19 cellular contexts compared by ENCODE assay signal in genomic region chr21:46202592-46203202, GRCh38. TPM values are rescaled to one million over a fixed set of nuclear protein-coding genes. Genes with fewer than 3 reads are reported as not detected.
A peak's percentile ranks its signal among the peaks of the same experiment; 100 is the strongest.
DNase-seq lines count a peak whose midpoint lies in the region; ATAC-seq, FAIRE-seq and TF ChIP-seq lines count a peak whose summit lies in the region.
"Had no signal": no experiment of that assay in that cellular context is flagged by ENCODE, and none has a peak within 500 bp of the region (broad histone marks: within the 10 kb centered on the region; RNA-seq: fewer than 3 reads in every experiment).

No MANE protein-coding gene starts in this region.

- no peak overlapping the region for H3K4me3 Mint-ChIP-seq in stimulated activated effector memory CD8-positive, alpha-beta T cell treated with anti-CD3 and anti-CD28 coated beads, Interleukin-12 subunit alpha, Interleukin-12 subunit beta, amount 100 ng/mL, for 72 hours
- H3K4me3 Mint-ChIP-seq: CD4-positive, alpha-beta T cell; memory B cell had no signal

- no peaks in the 10 kb centered on the region for H3K79me2 ChIP-seq in SK-N-SH (ENCODE audit: insufficient read depth)

- H2AFZ ChIP-seq in SK-N-SH (ENCODE audit: low read depth), result no peak overlapping the region

- peak overlapping the region; percentile 73 for H3K27ac Mint-ChIP-seq in stimulated activated effector memory CD8-positive, alpha-beta T cell treated with anti-CD3 and anti-CD28 coated beads, Interleukin-12 subunit alpha, Interleukin-12 subunit beta, amount 100 ng/mL, for 72 hours
- H3K27ac Mint-ChIP-seq: CD4-positive, alpha-beta T cell; memory B cell had no signal

- H3K4me1 Mint-ChIP-seq in stimulated activated effector memory CD8-positive, alpha-beta T cell treated with anti-CD3 and anti-CD28 coated beads, Interleukin-12 subunit alpha, Interleukin-12 subunit beta, amount 100 ng/mL, for 72 hours, result no peaks in the 10 kb centered on the region
- H3K4me1 Mint-ChIP-seq: memory B cell had no signal

- H3K4me3 ChIP-seq in SK-N-SH (ENCODE audit: low read depth in 2 of 2, low read length in 1 of 2), result no peak overlapping the region
- no peak overlapping the region for H3K4me3 ChIP-seq in small intestine (ENCODE audit: low read depth in 1 of 2, low read length in 2 of 2)
- H3K4me3 ChIP-seq: thyroid gland had no signal

- H3K36me3 Mint-ChIP-seq in stimulated activated effector memory CD8-positive, alpha-beta T cell treated with anti-CD3 and anti-CD28 coated beads, Interleukin-12 subunit alpha, Interleukin-12 subunit beta, amount 100 ng/mL, for 72 hours, result peaks cover 49% of the 10 kb centered on the region

- no peaks in the 10 kb centered on the region for H4K20me1 ChIP-seq in SK-N-SH (ENCODE audit: insufficient read depth)

- no peak overlapping the region for H3K27ac ChIP-seq in SK-N-SH (ENCODE audit: low read depth in 2 of 2, low read length in 1 of 2)
- H3K27ac ChIP-seq in small intestine (ENCODE audit: low read depth in 1 of 2, low read length in 1 of 2), result no peak overlapping the region
- H3K27ac ChIP-seq: 22Rv1, HL-60, thyroid gland had no signal

- FAIRE-seq in small intestine (lab: Jason Lieb, UNC), result no peak
- FAIRE-seq: GM19239, TTC549 had no signal

- H3K9me3 Mint-ChIP-seq in stimulated activated effector memory CD8-positive, alpha-beta T cell treated with anti-CD3 and anti-CD28 coated beads, Interleukin-12 subunit alpha, Interleukin-12 subunit beta, amount 100 ng/mL, for 72 hours, result no peaks in the 10 kb centered on the region
- H3K9me3 Mint-ChIP-seq: CD4-positive, alpha-beta T cell; memory B cell had no signal

- H3K9ac ChIP-seq in SK-N-SH, result no peak overlapping the region

- peaks cover 6% of the 10 kb centered on the region for H3F3A ChIP-seq in SK-N-SH (replicated peaks; ENCODE audit: insufficient read depth)

- POLR2A ChIA-PET in SK-N-SH (lab: Yijun Ruan, JAX), result no interaction called here

- CTCF ChIA-PET in SK-N-SH (lab: Yijun Ruan, JAX), result no interaction called here

- no peak for TF ChIP-seq EP300 in SK-N-SH (IDR thresholded peaks at IDR 0.05; ENCODE audit: borderline replicate concordance in 1 of 2, low read depth in 1 of 2, low read length in 1 of 2)

- no peak for ATAC-seq in SK-N-SH treated with all-trans-retinoic acid at 6 μM for 48 hours
- ATAC-seq in left cardiac atrium, result peak in 1 of 2 donors; percentile 33
- no peak for ATAC-seq in stimulated activated effector memory CD8-positive, alpha-beta T cell treated with anti-CD3 and anti-CD28 coated beads, Interleukin-12 subunit alpha, Interleukin-12 subunit beta, amount 100 ng/mL, for 72 hours
- ATAC-seq: esophagus mucosa had no signal

- H3K4me2 ChIP-seq in SK-N-SH, result no peak overlapping the region

- 92% methylated on average over 6 of the region's 6 CpGs for WGBS in SK-N-SH (ENCODE audit: low lambda C conversion rate)
- WGBS in small intestine, 3 donors, result 90 to 97% (median 93%) methylated on average over 6 of the region's 6 CpGs

- no peak for TF ChIP-seq RAD21 in SK-N-SH (IDR thresholded peaks at IDR 0.05; ENCODE audit: low read length)

- no peaks in the 10 kb centered on the region for H3K4me1 ChIP-seq in SK-N-SH (ENCODE audit: control insufficient read depth in 1 of 2, insufficient read depth in 2 of 2, low read depth in 1 of 2, low read length in 1 of 2)
- H3K4me1 ChIP-seq in small intestine (ENCODE audit: control insufficient read depth in 2 of 2, insufficient read depth in 1 of 2, low read depth in 1 of 2, low read length in 1 of 2), result no peaks in the 10 kb centered on the region
- H3K4me1 ChIP-seq: thyroid gland had no signal

- H3K36me3 ChIP-seq in SK-N-SH (replicated peaks in 1 of 2; ENCODE audit: control insufficient read depth in 1 of 2, insufficient read depth in 2 of 2, low read length in 1 of 2), result peaks cover 34 to 50% of the 10 kb centered on the region in 2 experiments
- peaks cover 12 to 19% of the 10 kb centered on the region in 2 donors for H3K36me3 ChIP-seq in small intestine (ENCODE audit: control insufficient read depth in 2 of 2, insufficient read depth in 2 of 2, low read length in 2 of 2)

- no peak for TF ChIP-seq CTCF in SK-N-SH (IDR thresholded peaks at IDR 0.05)

- H3K9me3 ChIP-seq in SK-N-SH, result no peaks in the 10 kb centered on the region
- H3K9me3 ChIP-seq in small intestine (ENCODE audit: control insufficient read depth, low read depth), result no peaks in the 10 kb centered on the region
- H3K9me3 ChIP-seq: thyroid gland had no signal

- H3K9me2 ChIP-seq in SK-N-SH, result no peaks in the 10 kb centered on the region

- intact Hi-C loops in left cardiac atrium (cut with DNase I), result no loop called here

- no peaks in the 10 kb centered on the region for H3K27me3 ChIP-seq in SK-N-SH (ENCODE audit: insufficient read depth)
- no peaks in the 10 kb centered on the region for H3K27me3 ChIP-seq in small intestine (ENCODE audit: control insufficient read depth in 2 of 2, insufficient read depth in 2 of 2, low read length in 2 of 2)
- H3K27me3 ChIP-seq: thyroid gland had no signal

- DNase-seq in SK-N-SH (peak; percentile 4), left cardiac atrium (peak; percentile 16), small intestine (no peak)
- DNase-seq in stimulated activated effector memory CD8-positive, alpha-beta T cell treated with anti-CD3 and anti-CD28 coated beads, Interleukin-12 subunit alpha, Interleukin-12 subunit beta, amount 100 ng/mL, for 72 hours (ENCODE audit: low spot score in 2 of 2), result no peak
- no peak for DNase-seq in activated CD4-positive, CD25-positive, alpha-beta regulatory T cell (lab: John Stamatoyannopoulos, UW)
- DNase-seq: activated naive CD4-positive, alpha-beta T cell treated with anti-CD3 and anti-CD28 coated beads, Interleukin-2, amount 50 U/mL, for 16 hours; CD4-positive, alpha-beta T cell; GOT3; hippocampal formation; NCI-H2081 treated with DMSO at 0.1 percent for 48 hours; occipital lobe; thyroid gland had no signal

TF ChIP-seq in SK-N-SH, 30 proteins besides CTCF, POLR2A, EP300 and RAD21 (continues in another document):
- no peak for TF ChIP-seq TAF1 (IDR thresholded peaks at IDR 0.05; ENCODE audit: borderline replicate concordance, low read depth, low read length)
- no peak for TF ChIP-seq NRF1 (IDR thresholded peaks at IDR 0.05; ENCODE audit: low read depth, low read length)

TF ChIP-seq in SK-N-SH treated with all-trans-retinoic acid at 6 μM for 48 hours, 23 proteins besides CTCF, POLR2A, EP300 and RAD21 (continues in another document):
- TF ChIP-seq ZFP30 (CRISPR knock-in tag; IDR thresholded peaks at IDR 0.05), result no peak
- no peak for TF ChIP-seq TSHZ2 (CRISPR knock-in tag; IDR thresholded peaks at IDR 0.05)
- TF ChIP-seq POU6F1 (CRISPR knock-in tag; IDR thresholded peaks at IDR 0.05; ENCODE audit: borderline replicate concordance, low read depth), result no peak

RNA-seq across cellular contexts. Expression of gene SPATC1L, which starts 18.4 kb away (rescaled TPM):
- polyA plus RNA-seq in SK-N-SH (2012; rRNA removed) (4.8 and 8.3 TPM in 2 replicates), small intestine (10 to 100 TPM in 1 of 3 donors, 1 to 10 TPM in 2; 2.9 to 10.4 (median 5.9) TPM)
- polyA plus RNA-seq in SK-N-SH (2012; cell fraction: cytosol; rRNA removed), result 3.5 and 5.9 TPM in 2 replicates
- 11.3 and 15.7 TPM in 2 replicates for polyA plus RNA-seq in SK-N-SH (2012; cell fraction: nucleus; rRNA removed)
- 10 to 100 TPM in 1 of 2 donors, 1 to 10 TPM in 1; 10.0 to 11.0 TPM for total RNA-seq in left cardiac atrium

RNA-seq across cellular contexts. Expression of gene LSS, which starts 25.9 kb away (rescaled TPM):
- polyA plus RNA-seq in SK-N-SH (2012; rRNA removed), result 38.7 and 41.8 TPM in 2 replicates
- polyA plus RNA-seq in SK-N-SH (2012; cell fraction: cytosol; rRNA removed), result 14.4 and 23.1 TPM in 2 replicates
- polyA plus RNA-seq in SK-N-SH (2012; cell fraction: nucleus; rRNA removed), result 110 and 119 TPM in 2 replicates
- 10 to 100 TPM; 66.4 to 66.7 TPM for total RNA-seq in left cardiac atrium
- polyA plus RNA-seq in small intestine, result 10 to 100 TPM; 13.2 to 42.1 (median 23.9) TPM

RNA-seq across cellular contexts. Expression of gene FTCD, which starts 47.3 kb away (rescaled TPM):
- polyA plus RNA-seq in SK-N-SH (2012; rRNA removed) (0.33 and 0.37 TPM in 2 replicates), small intestine (10 to 100 TPM in 2 of 3 donors, under 1 TPM in 1; 0.31 to 55.1 (median 22.8) TPM)
- 0.05 TPM in 1 of 2 replicates, not detected in the other for polyA plus RNA-seq in SK-N-SH (2012; cell fraction: cytosol; rRNA removed)
- polyA plus RNA-seq in SK-N-SH (2012; cell fraction: nucleus; rRNA removed), result 3.3 and 3.4 TPM in 2 replicates
- 1 to 10 TPM in 1 of 2 donors, under 1 TPM in 1; 0.68 to 1.6 TPM for total RNA-seq in left cardiac atrium
- total RNA-seq: occipital lobe had no signal

Comparison
In these comparisons a context has a peak if more than half of its experiments do, and no peak if none do; other contexts are left out.
1. DNase-seq: peak in SK-N-SH (single experiment) and left cardiac atrium (single experiment); none in stimulated activated effector memory CD8-positive, alpha-beta T cell treated with anti-CD3 and anti-CD28 coated beads, Interleukin-12 subunit alpha, Interleukin-12 subunit beta, amount 100 ng/mL, for 72 hours (0 of 2), small intestine (single experiment) and activated CD4-positive, CD25-positive, alpha-beta regulatory T cell (0 of 4).